In the genomic region with DNA sequence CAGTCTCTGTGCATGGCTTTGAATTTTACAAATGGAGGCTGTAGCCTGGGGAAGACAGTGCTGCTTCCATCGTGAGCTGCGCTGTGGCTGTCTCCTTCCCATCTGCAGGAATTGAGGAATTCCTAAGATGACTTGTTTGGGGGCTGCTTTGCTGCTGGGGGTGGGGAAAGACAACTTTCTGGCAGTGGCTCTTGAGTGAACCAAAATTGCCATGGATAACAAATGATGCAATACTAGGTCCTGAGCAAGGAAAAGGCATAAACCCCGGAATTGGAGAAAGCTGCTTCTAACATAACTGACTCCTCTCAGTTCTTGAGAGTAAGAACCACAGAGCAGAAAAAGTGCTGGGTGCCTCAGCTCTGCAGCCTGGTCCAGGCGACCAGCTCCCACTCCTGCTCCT, we compare ENCODE assay signal across 26 cellular contexts.
"Had no signal": no experiment of that assay in that cellular context is flagged by ENCODE, and none has a peak within 500 bp of the region (broad histone marks: within the 10 kb centered on the region; RNA-seq: fewer than 3 reads in every experiment).

No MANE protein-coding gene starts in this region.

- ATAC-seq: heart right ventricle; left cardiac atrium; left lobe of liver; naive thymus-derived CD8-positive, alpha-beta T cell; sciatic nerve; stimulated activated naive B cell treated with anti-CD40 and anti-IgM and Interleukin-4, amounts not matched to agents 10 μg/mL and 1 μg/mL and 100 μg/mL, for 72 hours; stimulated activated naive CD8-positive, alpha-beta T cell treated with anti-CD3 and anti-CD28 coated beads, Interleukin-15, Interleukin-2, amounts not matched to agents 100 U/mL and 50 U/mL, for 24 hours had no signal

- H3K9me3 ChIP-seq: ovary, right atrium auricular region, testis, thyroid gland, transverse colon, vagina had no signal

- H3K4me1 ChIP-seq: heart right ventricle, right atrium auricular region, testis, thyroid gland, upper lobe of left lung had no signal

- H3K27ac ChIP-seq: heart right ventricle, hepatocyte, ovary, right atrium auricular region, skin epidermis, stomach, testis, thyroid gland, transverse colon, upper lobe of left lung, vagina had no signal

- H3K27ac Mint-ChIP-seq: naive thymus-derived CD8-positive, alpha-beta T cell; nephron; progenitor cell of endocrine pancreas; stimulated activated naive B cell treated with anti-CD40 and anti-IgM and Interleukin-4, amounts not matched to agents 10 μg/mL and 1 μg/mL and 100 μg/mL, for 72 hours had no signal

- H3K27me3 Mint-ChIP-seq: naive thymus-derived CD8-positive, alpha-beta T cell had no signal

- H3K4me3 ChIP-seq: heart right ventricle, hepatocyte, lung, ovary, right atrium auricular region, skin epidermis, stomach, testis, thyroid gland, transverse colon, upper lobe of left lung, vagina had no signal

- H3K4me3 Mint-ChIP-seq: naive thymus-derived CD8-positive, alpha-beta T cell; nephron; neural crest cell; stimulated activated naive B cell treated with anti-CD40 and anti-IgM and Interleukin-4, amounts not matched to agents 10 μg/mL and 1 μg/mL and 100 μg/mL, for 72 hours had no signal

- H3K36me3 ChIP-seq: heart right ventricle, ovary, right atrium auricular region, stomach, thyroid gland, transverse colon, upper lobe of left lung, vagina had no signal

- DNase-seq: heart right ventricle; kidney glomerular epithelial cell; left cardiac atrium; naive thymus-derived CD8-positive, alpha-beta T cell; ovary; stimulated activated CD4-positive, alpha-beta T cell treated with anti-CD3 and anti-CD28 coated beads, Interleukin-12 subunit alpha, Interleukin-12 subunit beta, amount 100 ng/mL, for 4 hours; stimulated activated CD4-positive, alpha-beta T cell treated with anti-CD3 and anti-CD28 coated beads, Interleukin-15, amount 100 ng/mL, for 24 hours; stimulated activated CD4-positive, alpha-beta T cell treated with anti-CD3 and anti-CD28 coated beads, Interleukin-2, amount 100 ng/mL, for 24 hours; stimulated activated CD4-positive, alpha-beta T cell treated with anti-CD3 and anti-CD28 coated beads, Interleukin-4, amount 100 ng/mL, for 1 hour; stimulated activated naive B cell treated with anti-CD40 and anti-IgM and Interleukin-4, amounts not matched to agents 10 μg/mL and 1 μg/mL and 100 μg/mL, for 72 hours; stimulated activated naive CD8-positive, alpha-beta T cell treated with anti-CD3 and anti-CD28 coated beads, Interleukin-15, Interleukin-2, amounts not matched to agents 100 U/mL and 50 U/mL, for 24 hours; stomach; testis; thyroid gland; transverse colon; upper lobe of left lung had no signal

- H3K36me3 Mint-ChIP-seq: naive thymus-derived CD8-positive, alpha-beta T cell had no signal

- H3K27me3 ChIP-seq: ovary, right atrium auricular region, testis, thyroid gland, transverse colon, upper lobe of left lung, vagina had no signal

- H3K4me1 Mint-ChIP-seq: naive thymus-derived CD8-positive, alpha-beta T cell; nephron; neural crest cell; stimulated activated naive B cell treated with anti-CD40 and anti-IgM and Interleukin-4, amounts not matched to agents 10 μg/mL and 1 μg/mL and 100 μg/mL, for 72 hours had no signal
